ENCODE assay signal across 15 cellular contexts in genomic region chr7:136947347-136947746, GRCh38.
"Had no signal": no experiment of that assay in that cellular context is flagged by ENCODE, and none has a peak within 500 bp of the region (broad histone marks: within the 10 kb centered on the region; RNA-seq: fewer than 3 reads in every experiment).

No MANE protein-coding gene starts in this region.

- H3K27me3 Mint-ChIP-seq: activated naive CD4-positive, alpha-beta T cell treated with anti-CD3 and anti-CD28 coated beads, Interleukin-2, amount 50 U/mL, for 24 hours; naive thymus-derived CD4-positive, alpha-beta T cell had no signal

- H3K4me1 Mint-ChIP-seq: activated naive CD4-positive, alpha-beta T cell treated with anti-CD3 and anti-CD28 coated beads, Interleukin-2, amount 50 U/mL, for 24 hours; naive thymus-derived CD4-positive, alpha-beta T cell had no signal

- H3K27ac ChIP-seq: lower lobe of right lung, neutrophil, tibial artery, vagina had no signal

- ATAC-seq: activated CD4-positive, CD25-positive, alpha-beta regulatory T cell treated with anti-CD3 and anti-CD28 coated beads, Interleukin-2, amount 50 U/mL, for 24 hours; left cardiac atrium; lower lobe of right lung; naive thymus-derived CD4-positive, alpha-beta T cell had no signal

- H3K4me3 ChIP-seq: lower lobe of right lung, tibial artery, vagina had no signal

- H3K36me3 Mint-ChIP-seq: activated naive CD4-positive, alpha-beta T cell treated with anti-CD3 and anti-CD28 coated beads, Interleukin-2, amount 50 U/mL, for 24 hours; naive thymus-derived CD4-positive, alpha-beta T cell had no signal

- DNase-seq: activated CD4-positive, alpha-beta T cell treated with anti-CD3 and anti-CD28 coated beads, Interleukin-2, amount 50 U/mL, for 4 hours; activated effector memory CD4-positive, alpha-beta T cell treated with Interleukin-2 at 50 U/mL for 16 hours; activated T-cell treated with anti-CD3 and anti-CD28 coated beads, Interleukin-2, amount 50 U/mL, for 1 hour; amniotic stem cell; left cardiac atrium; lower lobe of right lung; naive thymus-derived CD4-positive, alpha-beta T cell; retina; stimulated activated CD4-positive, alpha-beta T cell treated with anti-CD3 and anti-CD28 coated beads, Interleukin-15, amount 100 ng/mL, for 24 hours; stimulated activated CD4-positive, alpha-beta T cell treated with anti-CD3 and anti-CD28 coated beads, Interleukin-4, amount 100 ng/mL, for 4 hours; tibial artery had no signal

- H3K27ac Mint-ChIP-seq: activated naive CD4-positive, alpha-beta T cell treated with anti-CD3 and anti-CD28 coated beads, Interleukin-2, amount 50 U/mL, for 24 hours; naive thymus-derived CD4-positive, alpha-beta T cell had no signal

- H3K4me3 Mint-ChIP-seq: activated naive CD4-positive, alpha-beta T cell treated with anti-CD3 and anti-CD28 coated beads, Interleukin-2, amount 50 U/mL, for 24 hours; naive thymus-derived CD4-positive, alpha-beta T cell had no signal
